ENCODE assay signal across 8 cellular contexts in the genomic region with DNA sequence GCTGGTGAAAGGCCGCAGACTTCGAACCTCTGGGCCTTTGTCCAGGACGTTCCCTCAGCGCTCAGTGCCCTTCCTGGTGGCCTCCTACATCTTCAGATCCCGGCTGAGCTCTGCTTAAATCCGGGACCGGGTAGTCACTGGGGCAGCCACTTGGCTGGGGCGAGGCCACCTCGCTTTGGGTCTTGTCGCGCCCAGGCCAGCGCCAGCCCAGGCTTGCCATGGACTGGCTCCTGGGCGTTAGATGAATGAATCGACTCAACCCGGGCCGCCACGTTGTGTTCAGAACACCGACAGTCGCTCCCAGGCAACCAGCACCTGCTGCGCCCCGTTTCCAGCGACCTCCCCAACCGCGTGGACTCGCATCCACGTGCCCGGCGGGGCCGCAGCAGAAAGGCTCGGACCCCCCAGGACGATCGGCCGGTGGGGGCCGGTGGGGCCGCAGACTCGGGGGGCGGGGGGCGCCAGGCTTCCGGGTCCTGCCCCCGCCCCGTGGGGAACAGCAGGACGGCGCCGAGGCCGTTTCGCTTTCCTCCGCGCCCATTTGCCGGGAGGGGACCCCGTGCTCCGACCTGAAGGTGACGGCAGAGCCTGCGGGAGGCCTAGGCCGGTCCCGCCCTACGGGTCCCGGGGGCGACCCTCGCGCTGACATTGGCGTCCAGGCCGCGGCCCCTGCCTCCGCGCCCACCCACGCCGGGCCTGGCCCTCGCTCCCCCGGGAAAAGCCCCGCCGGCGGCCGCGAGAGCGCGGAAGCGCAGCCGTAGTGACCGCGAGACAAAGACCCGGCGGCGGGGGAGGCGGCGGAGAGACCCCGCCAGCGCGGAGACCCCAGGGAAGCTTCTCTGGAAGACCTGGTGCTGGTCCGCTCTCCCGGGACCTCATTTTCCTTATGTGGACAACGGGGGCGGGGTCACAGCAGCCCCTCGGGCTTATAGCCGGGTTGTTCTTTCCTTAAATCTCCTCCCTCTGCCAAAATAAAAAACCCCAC. TPM values are rescaled to one million over a fixed set of nuclear protein-coding genes. Genes with fewer than 3 reads are reported as not detected.
A peak's percentile ranks its signal among the peaks of the same experiment; 100 is the strongest.
DNase-seq lines count a peak whose midpoint lies in the region; ATAC-seq and TF ChIP-seq lines count a peak whose summit lies in the region.

No MANE protein-coding gene starts in this region.

- no peaks in the 10 kb centered on the region for H3K9me3 ChIP-seq in lower lobe of right lung

- H3K36me3 ChIP-seq in lower lobe of right lung, result no peaks in the 10 kb centered on the region

- DNase-seq in CD1c-positive myeloid dendritic cell (ENCODE audit: extremely low spot score) (peak; percentile 63), lower lobe of right lung (peak; percentile 70), T1000 (lab: John Stamatoyannopoulos, UW) (no peak), NCI-H1048 (lab: John Stamatoyannopoulos, UW) (no peak)
- peak; percentile 44 for DNase-seq in activated CD4-positive, alpha-beta T cell treated with anti-CD3 and anti-CD28 coated beads for 1 hour
- DNase-seq in stimulated activated CD8-positive, alpha-beta memory T cell treated with anti-CD3 and anti-CD28 coated beads, Interleukin-15, amount 100 ng/mL, for 1 hour (ENCODE audit: low read depth), result peak; percentile 20

- H3K36me3 Mint-ChIP-seq in dendritic cell treated with granulocyte-macrophage colony-stimulating factor and Interleukin-4, amounts not matched to agents 40 ng/mL and 50 ng/mL, for 4 days (ENCODE audit: low read depth), result no peaks in the 10 kb centered on the region

- H3K27me3 Mint-ChIP-seq in dendritic cell treated with granulocyte-macrophage colony-stimulating factor and Interleukin-4, amounts not matched to agents 40 ng/mL and 50 ng/mL, for 4 days, result peaks cover 10% of the 10 kb centered on the region

- no peaks in the 10 kb centered on the region for H3K27me3 ChIP-seq in lower lobe of right lung (ENCODE audit: low read depth)

- intact Hi-C loops in dendritic cell treated with granulocyte-macrophage colony-stimulating factor and Interleukin-4, amounts not matched to agents 40 ng/mL and 50 ng/mL, for 4 days (cut with micrococcal nuclease), result loop anchor here (1.0 to 5.0 kb wide), 3 partner anchors 27 to 37 kb away; a partner anchor contains a TSS
- intact Hi-C loops in lower lobe of right lung (cut with DNase I), result no loop called here

- H3K27ac ChIP-seq in lower lobe of right lung, result peak overlapping the region; percentile 80

- peaks cover 11% of the 10 kb centered on the region for H3K4me1 Mint-ChIP-seq in dendritic cell treated with granulocyte-macrophage colony-stimulating factor and Interleukin-4, amounts not matched to agents 40 ng/mL and 50 ng/mL, for 4 days (ENCODE audit: low read depth)

- no peaks in the 10 kb centered on the region for H3K9me3 Mint-ChIP-seq in dendritic cell treated with granulocyte-macrophage colony-stimulating factor and Interleukin-4, amounts not matched to agents 40 ng/mL and 50 ng/mL, for 4 days

- peak; percentile 58 for ATAC-seq in HG02981 (IDR thresholded peaks at IDR 0.05; ENCODE audit: unreplicated experiment)
- ATAC-seq in lower lobe of right lung, result peak; percentile 86 to 91

- H3K27ac Mint-ChIP-seq in dendritic cell treated with granulocyte-macrophage colony-stimulating factor and Interleukin-4, amounts not matched to agents 40 ng/mL and 50 ng/mL, for 4 days, result peak overlapping the region; percentile 82

- TF ChIP-seq CTCF in lower lobe of right lung (IDR thresholded peaks at IDR 0.05), result no peak

- peak overlapping the region; percentile 73 for H3K4me3 Mint-ChIP-seq in dendritic cell treated with granulocyte-macrophage colony-stimulating factor and Interleukin-4, amounts not matched to agents 40 ng/mL and 50 ng/mL, for 4 days

- H3K4me3 ChIP-seq in lower lobe of right lung, result peak overlapping the region; percentile 80

- peaks cover 4% of the 10 kb centered on the region for H3K4me1 ChIP-seq in lower lobe of right lung

RNA-seq across cellular contexts. Expression of a gene that starts 37.3 kb away (rescaled TPM):
- total RNA-seq in lower lobe of right lung, result 53.6 TPM

RNA-seq across cellular contexts. Expression of a gene that starts 45.6 kb away (rescaled TPM):
- total RNA-seq in lower lobe of right lung, result 19.5 TPM

Comparison
In these comparisons a context has a peak if more than half of its experiments do, and no peak if none do; other contexts are left out.
1. DNase-seq: peak in CD1c-positive myeloid dendritic cell (single experiment), activated CD4-positive, alpha-beta T cell treated with anti-CD3 and anti-CD28 coated beads for 1 hour (single experiment), lower lobe of right lung (single experiment) and stimulated activated CD8-positive, alpha-beta memory T cell treated with anti-CD3 and anti-CD28 coated beads, Interleukin-15, amount 100 ng/mL, for 1 hour (single experiment); none in T1000 (single experiment) and NCI-H1048 (single experiment).